27 cellular contexts compared by ENCODE assay signal in genomic region chr11:94676769-94677168, GRCh38.
"Had no signal": no experiment of that assay in that cellular context is flagged by ENCODE, and none has a peak within 500 bp of the region (broad histone marks: within the 10 kb centered on the region; RNA-seq: fewer than 3 reads in every experiment).

No MANE protein-coding gene starts in this region.

- H3K27ac Mint-ChIP-seq: immature natural killer cell; naive thymus-derived CD8-positive, alpha-beta T cell; nephron progenitor cell; stimulated activated effector memory CD8-positive, alpha-beta T cell treated with anti-CD3 and anti-CD28 coated beads, Interleukin-12 subunit alpha, Interleukin-12 subunit beta, amount 100 ng/mL, for 72 hours had no signal

- FAIRE-seq: endothelial cell of umbilical vein had no signal

- H3K9me3 Mint-ChIP-seq: naive thymus-derived CD8-positive, alpha-beta T cell; nephron progenitor cell; stimulated activated effector memory CD8-positive, alpha-beta T cell treated with anti-CD3 and anti-CD28 coated beads, Interleukin-12 subunit alpha, Interleukin-12 subunit beta, amount 100 ng/mL, for 72 hours had no signal

- H3K4me3 Mint-ChIP-seq: immature natural killer cell; naive thymus-derived CD8-positive, alpha-beta T cell; nephron progenitor cell; stimulated activated effector memory CD8-positive, alpha-beta T cell treated with anti-CD3 and anti-CD28 coated beads, Interleukin-12 subunit alpha, Interleukin-12 subunit beta, amount 100 ng/mL, for 72 hours had no signal

- ATAC-seq: heart right ventricle; left ventricle myocardium superior; lower lobe of right lung; naive thymus-derived CD8-positive, alpha-beta T cell; psoas muscle; right cardiac atrium; stimulated activated effector memory CD8-positive, alpha-beta T cell treated with anti-CD3 and anti-CD28 coated beads, Interleukin-12 subunit alpha, Interleukin-12 subunit beta, amount 100 ng/mL, for 72 hours had no signal

- H3K4me1 Mint-ChIP-seq: immature natural killer cell; naive thymus-derived CD8-positive, alpha-beta T cell; nephron progenitor cell; stimulated activated effector memory CD8-positive, alpha-beta T cell treated with anti-CD3 and anti-CD28 coated beads, Interleukin-12 subunit alpha, Interleukin-12 subunit beta, amount 100 ng/mL, for 72 hours had no signal

- DNase-seq: colonic mucosa; dermis blood vessel endothelial cell; effector memory CD4-positive, alpha-beta T cell; erythroblast; glutamatergic neuron; heart right ventricle; hypothalamus; immature natural killer cell; islet precursor cell; left ventricle myocardium superior; lower lobe of right lung; naive thymus-derived CD8-positive, alpha-beta T cell; nephron progenitor cell; nucleus accumbens; ovary; posterior cingulate gyrus; psoas muscle; right cardiac atrium; sigmoid colon; stimulated activated CD4-positive, alpha-beta T cell treated with anti-CD3 and anti-CD28 coated beads, Interleukin-2, amount 100 ng/mL, for 24 hours; stimulated activated CD4-positive, alpha-beta T cell treated with anti-CD3 and anti-CD28 coated beads, Interleukin-4, amount 100 ng/mL, for 24 hours; stimulated activated naive CD4-positive, alpha-beta T cell treated with Interleukin-2 at 50 U/mL for 16 hours; stomach; thyroid gland had no signal

- H3K27ac ChIP-seq: colonic mucosa, heart right ventricle, lower lobe of right lung, ovary, sigmoid colon, stomach, thyroid gland, vagina had no signal

- H3K36me3 ChIP-seq: colonic mucosa, heart right ventricle, lower lobe of right lung, ovary, sigmoid colon, stomach, thyroid gland, vagina had no signal

- H3K9me3 ChIP-seq: colonic mucosa, lower lobe of right lung, ovary, psoas muscle, sigmoid colon, stomach, thyroid gland, vagina had no signal

- H3K36me3 Mint-ChIP-seq: immature natural killer cell; naive thymus-derived CD8-positive, alpha-beta T cell; stimulated activated effector memory CD8-positive, alpha-beta T cell treated with anti-CD3 and anti-CD28 coated beads, Interleukin-12 subunit alpha, Interleukin-12 subunit beta, amount 100 ng/mL, for 72 hours had no signal

- H3K27me3 ChIP-seq: colonic mucosa, heart right ventricle, ovary, sigmoid colon, stomach, thyroid gland, vagina had no signal

- H3K4me3 ChIP-seq: colonic mucosa, heart right ventricle, lower lobe of right lung, ovary, psoas muscle, sigmoid colon, stomach, thyroid gland, vagina had no signal

- H3K4me1 ChIP-seq: colonic mucosa, lower lobe of right lung, thyroid gland, vagina had no signal
